ENCODE assay signal across 37 cellular contexts in the genomic region with DNA sequence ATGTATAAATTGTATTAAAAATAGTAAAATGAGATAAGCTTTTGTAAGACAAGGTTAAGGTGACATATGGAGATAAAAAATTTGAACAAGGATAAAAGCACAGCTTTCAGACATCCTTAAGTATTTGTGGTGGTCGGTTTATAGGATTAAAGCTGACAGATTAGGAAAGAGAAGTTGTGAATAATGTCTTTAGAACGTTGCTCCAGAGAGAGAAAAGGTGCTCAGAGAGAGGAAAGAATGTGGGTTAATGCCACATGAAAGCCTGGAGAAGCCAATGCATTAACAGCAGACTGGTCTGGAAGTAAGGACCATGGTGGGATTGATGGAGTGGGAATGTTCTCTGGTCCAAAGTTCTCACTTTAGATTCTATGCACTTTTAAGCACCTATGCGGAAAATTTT. TPM values are rescaled to one million over a fixed set of nuclear protein-coding genes. Genes with fewer than 3 reads are reported as not detected.
DNase-seq lines count a peak whose midpoint lies in the region; ATAC-seq and TF ChIP-seq lines count a peak whose summit lies in the region.
"Had no signal": no experiment of that assay in that cellular context is flagged by ENCODE, and none has a peak within 500 bp of the region (broad histone marks: within the 10 kb centered on the region; RNA-seq: fewer than 3 reads in every experiment).

No MANE protein-coding gene starts in this region.

- intact Hi-C loops in breast epithelium (cut with DNase I; ENCODE audit: low total_unique reads), result no loop called here
- intact Hi-C loops in naive thymus-derived CD4-positive, alpha-beta T cell (cut with micrococcal nuclease), result no loop called here

- H4K20me1 ChIP-seq in osteoblast (ENCODE audit: insufficient read depth, low read length), result no peaks in the 10 kb centered on the region
- H4K20me1 ChIP-seq: BLaER1 treated with 17β-estradiol and CSF1 and Interleukin-3, amounts not matched to agents 10 nM and 100 nM had no signal

- H3K4me1 ChIP-seq in osteoblast (ENCODE audit: insufficient read depth, low read length) (peaks cover 55% of the 10 kb centered on the region), breast epithelium (no peaks in the 10 kb centered on the region)
- H3K4me1 ChIP-seq in naive thymus-derived CD4-positive, alpha-beta T cell (ENCODE audit: control insufficient read depth in 2 of 2, insufficient read depth in 2 of 2, low read length in 2 of 2), result no peaks in the 10 kb centered on the region
- H3K4me1 ChIP-seq: ascending aorta, HAP-1, suprapubic skin, upper lobe of left lung had no signal

- H3K27ac ChIP-seq in osteoblast (ENCODE audit: low read depth, low read length) (peak overlapping the region; percentile 70), breast epithelium (no peak overlapping the region)
- no peak overlapping the region for H3K27ac ChIP-seq in naive thymus-derived CD4-positive, alpha-beta T cell (ENCODE audit: low read depth, low read length)
- H3K27ac ChIP-seq: ascending aorta; BLaER1 treated with 17β-estradiol and CSF1 and Interleukin-3, amounts not matched to agents 10 nM and 100 nM; HL-60; RWPE1; SK-N-MC; suprapubic skin; upper lobe of left lung had no signal

- H3K9me3 ChIP-seq in osteoblast (ENCODE audit: low read depth, low read length) (no peaks in the 10 kb centered on the region), breast epithelium (no peaks in the 10 kb centered on the region)
- no peaks in the 10 kb centered on the region for H3K9me3 ChIP-seq in naive thymus-derived CD4-positive, alpha-beta T cell (ENCODE audit: control insufficient read depth in 2 of 3, low read length in 3 of 3)
- H3K9me3 ChIP-seq: ascending aorta, HAP-1, suprapubic skin, upper lobe of left lung had no signal

- H3K36me3 ChIP-seq in osteoblast (ENCODE audit: insufficient read depth, low read length), result no peaks in the 10 kb centered on the region
- H3K36me3 ChIP-seq in breast epithelium, result no peaks in the 10 kb centered on the region
- no peaks in the 10 kb centered on the region for H3K36me3 ChIP-seq in naive thymus-derived CD4-positive, alpha-beta T cell (ENCODE audit: control insufficient read depth in 2 of 3, insufficient read depth in 3 of 3, low read length in 3 of 3)
- H3K36me3 ChIP-seq: ascending aorta; BLaER1 treated with 17β-estradiol and CSF1 and Interleukin-3, amounts not matched to agents 10 nM and 100 nM; HAP-1; suprapubic skin; upper lobe of left lung had no signal

- in situ Hi-C loops in astrocyte of the cerebellum (cut with HindIII; ENCODE audit: low sequenced_read_pairs), result no loop called here

- ATAC-seq in naive thymus-derived CD4-positive, alpha-beta T cell, result no peak
- ATAC-seq: activated CD8-positive, alpha-beta T cell treated with anti-CD3 and anti-CD28 coated beads, Interleukin-2, amount 10 ng/mL, durations not matched to agents 7 days and 5 days; HepG2; stimulated activated naive B cell treated with anti-CD40 and anti-IgM and Interleukin-4, amounts not matched to agents 10 μg/mL and 1 μg/mL and 100 μg/mL, for 72 hours had no signal

- CTCF ChIA-PET in naive thymus-derived CD4-positive, alpha-beta T cell (lab: Charles Lee), result no interaction called here

- H3K36me3 Mint-ChIP-seq in naive thymus-derived CD4-positive, alpha-beta T cell, result peaks cover 0 to 6% (median 3%) of the 10 kb centered on the region in 5 donors
- H3K36me3 Mint-ChIP-seq: activated naive CD8-positive, alpha-beta T cell treated with anti-CD3 and anti-CD28 coated beads for 36 hours; naive B cell had no signal

- TF ChIP-seq POLR2A in breast epithelium (IDR thresholded peaks at IDR 0.05), result no peak

- no peak overlapping the region for H3K4me3 Mint-ChIP-seq in naive thymus-derived CD4-positive, alpha-beta T cell
- H3K4me3 Mint-ChIP-seq: activated CD8-positive, alpha-beta T cell treated with anti-CD3 and anti-CD28 coated beads, Interleukin-2, amount 10 ng/mL, durations not matched to agents 7 days and 5 days; activated naive CD8-positive, alpha-beta T cell treated with anti-CD3 and anti-CD28 coated beads for 36 hours; dendritic cell treated with granulocyte-macrophage colony-stimulating factor and Interleukin-4, amounts not matched to agents 40 ng/mL and 50 ng/mL, for 4 days; stimulated activated naive B cell treated with anti-CD40 and anti-IgM and Interleukin-4, amounts not matched to agents 10 μg/mL and 1 μg/mL and 100 μg/mL, for 72 hours had no signal

- peaks cover 0 to 12% (median 4%) of the 10 kb centered on the region in 11 donors for H3K9me3 Mint-ChIP-seq in naive thymus-derived CD4-positive, alpha-beta T cell
- H3K9me3 Mint-ChIP-seq: dendritic cell treated with granulocyte-macrophage colony-stimulating factor and Interleukin-4, amounts not matched to agents 40 ng/mL and 50 ng/mL, for 4 days had no signal

- POLR2A ChIA-PET in naive thymus-derived CD4-positive, alpha-beta T cell (lab: Charles Lee), result no interaction called here

- no peak overlapping the region for H3K27ac Mint-ChIP-seq in naive thymus-derived CD4-positive, alpha-beta T cell
- H3K27ac Mint-ChIP-seq: activated CD8-positive, alpha-beta T cell treated with anti-CD3 and anti-CD28 coated beads, Interleukin-2, amount 10 ng/mL, durations not matched to agents 7 days and 5 days; activated naive CD8-positive, alpha-beta T cell treated with anti-CD3 and anti-CD28 coated beads for 36 hours; dendritic cell treated with granulocyte-macrophage colony-stimulating factor and Interleukin-4, amounts not matched to agents 40 ng/mL and 50 ng/mL, for 4 days; stimulated activated naive B cell treated with anti-CD40 and anti-IgM and Interleukin-4, amounts not matched to agents 10 μg/mL and 1 μg/mL and 100 μg/mL, for 72 hours had no signal

- no peaks in the 10 kb centered on the region for H3K79me2 ChIP-seq in osteoblast (ENCODE audit: insufficient read depth, low read length)

- H2AFZ ChIP-seq in osteoblast (ENCODE audit: low read length), result no peak overlapping the region

- H3K4me2 ChIP-seq in osteoblast (ENCODE audit: insufficient read depth, low read length), result no peak overlapping the region

- H3K27me3 ChIP-seq in osteoblast (ENCODE audit: insufficient read depth, low read length), result no peaks in the 10 kb centered on the region
- H3K27me3 ChIP-seq in breast epithelium, result no peaks in the 10 kb centered on the region
- no peaks in the 10 kb centered on the region for H3K27me3 ChIP-seq in naive thymus-derived CD4-positive, alpha-beta T cell (ENCODE audit: control insufficient read depth in 2 of 2, insufficient read depth in 2 of 2, low read length in 2 of 2)
- H3K27me3 ChIP-seq: ascending aorta; BLaER1 treated with 17β-estradiol and CSF1 and Interleukin-3, amounts not matched to agents 10 nM and 100 nM; suprapubic skin; upper lobe of left lung had no signal

- DNase-seq in HCEC 1CT (peak; percentile 17), NCI-H82 treated with DMSO at 0.1 percent for 48 hours (lab: John Stamatoyannopoulos, UW; ENCODE audit: unreplicated experiment) (peak; percentile 98), astrocyte of the cerebellum (ENCODE audit: low read depth) (peak; percentile 26), osteoblast (ENCODE audit: insufficient read length, low spot score, missing footprints) (no peak), NOMO-1 treated with dmso at 0.1 percent for 144 hours (lab: John Stamatoyannopoulos, UW; ENCODE audit: unreplicated experiment) (no peak), breast epithelium (ENCODE audit: low spot score in 2 of 2) (no peak)
- no peak for DNase-seq in activated T-cell treated with anti-CD3 and anti-CD28 coated beads, Interleukin-2, amount 50 U/mL, for 48 hours
- DNase-seq in naive thymus-derived CD4-positive, alpha-beta T cell, result no peak
- DNase-seq: activated CD8-positive, alpha-beta T cell treated with anti-CD3 and anti-CD28 coated beads, Interleukin-2, amount 10 ng/mL, durations not matched to agents 7 days and 5 days; activated naive CD8-positive, alpha-beta T cell treated with anti-CD3 and anti-CD28 coated beads for 36 hours; DMS53; erythroblast; GDM1; head of caudate nucleus; Karpas-422; kidney; midbrain; naive B cell; NCI-H1436; NCI-H345; NCI-H774; nucleus accumbens; stimulated activated naive B cell treated with anti-CD40 and anti-IgM and Interleukin-4, amounts not matched to agents 10 μg/mL and 1 μg/mL and 100 μg/mL, for 72 hours; T-helper 2 cell had no signal

- H3K27me3 Mint-ChIP-seq in naive thymus-derived CD4-positive, alpha-beta T cell, result no peaks in the 10 kb centered on the region
- H3K27me3 Mint-ChIP-seq: activated naive CD8-positive, alpha-beta T cell treated with anti-CD3 and anti-CD28 coated beads for 36 hours; dendritic cell treated with granulocyte-macrophage colony-stimulating factor and Interleukin-4, amounts not matched to agents 40 ng/mL and 50 ng/mL, for 4 days; naive B cell; stimulated activated naive B cell treated with anti-CD40 and anti-IgM and Interleukin-4, amounts not matched to agents 10 μg/mL and 1 μg/mL and 100 μg/mL, for 72 hours had no signal

- H3K4me3 ChIP-seq in astrocyte of the cerebellum (ENCODE audit: low read depth, low read length) (no peak overlapping the region), osteoblast (ENCODE audit: insufficient read depth, low read length) (no peak overlapping the region), breast epithelium (no peak overlapping the region)
- no peak overlapping the region for H3K4me3 ChIP-seq in naive thymus-derived CD4-positive, alpha-beta T cell (ENCODE audit: low read length)
- H3K4me3 ChIP-seq: ascending aorta; BLaER1 treated with 17β-estradiol and CSF1 and Interleukin-3, amounts not matched to agents 10 nM and 100 nM; HAP-1; SK-N-MC; suprapubic skin; upper lobe of left lung had no signal

- TF ChIP-seq CTCF in astrocyte of the cerebellum (IDR thresholded peaks at IDR 0.05; ENCODE audit: low read depth, low read length, missing control alignments) (no peak), osteoblast (IDR thresholded peaks at IDR 0.05; ENCODE audit: extremely low read depth, low read depth, low read length) (no peak), breast epithelium (IDR thresholded peaks at IDR 0.05) (no peak)

- H3K4me1 Mint-ChIP-seq in naive thymus-derived CD4-positive, alpha-beta T cell, result peaks cover 0 to 7% (median under 1%) of the 10 kb centered on the region in 7 donors

RNA-seq across cellular contexts. Expression of a gene that starts 44.8 kb away (rescaled TPM):
- total RNA-seq in osteoblast, result 0.36 TPM in 1 of 2 replicates, not detected in the other
- not detected for total RNA-seq in breast epithelium
- not detected for total RNA-seq in naive thymus-derived CD4-positive, alpha-beta T cell
- polyA plus RNA-seq in naive thymus-derived CD4-positive, alpha-beta T cell, result not detected
- total RNA-seq: activated CD8-positive, alpha-beta T cell treated with anti-CD3 and anti-CD28 coated beads, Interleukin-2, amount 10 ng/mL, durations not matched to agents 7 days and 5 days; activated naive CD8-positive, alpha-beta T cell treated with anti-CD3 and anti-CD28 coated beads for 36 hours; ascending aorta; HepG2; lower leg skin; pulmonary artery endothelial cell; suprapubic skin; upper lobe of left lung had no signal
- polyA plus RNA-seq: AG04450, HepG2 had no signal

Comparison
In these comparisons a context has a peak if more than half of its experiments do, and no peak if none do; other contexts are left out.
1. DNase-seq: peak in HCEC 1CT (single experiment), NCI-H82 treated with DMSO at 0.1 percent for 48 hours (single experiment) and astrocyte of the cerebellum (single experiment); none in osteoblast (single experiment), activated T-cell treated with anti-CD3 and anti-CD28 coated beads, Interleukin-2, amount 50 U/mL, for 48 hours (0 of 2), NOMO-1 treated with dmso at 0.1 percent for 144 hours (single experiment), breast epithelium (0 of 2) and naive thymus-derived CD4-positive, alpha-beta T cell (0 of 9).